In genomic region chr3:10713656-10714055, GRCh38 we compare ENCODE assay signal across 35 cellular contexts.
DNase-seq lines count a peak whose midpoint lies in the region; ATAC-seq and TF ChIP-seq lines count a peak whose summit lies in the region.
"Had no signal": no experiment of that assay in that cellular context is flagged by ENCODE, and none has a peak within 500 bp of the region (broad histone marks: within the 10 kb centered on the region; RNA-seq: fewer than 3 reads in every experiment).

No MANE protein-coding gene starts in this region.

- H4K8ac ChIP-seq in mesenchymal stem cell (ENCODE audit: low read length), result no peak overlapping the region

- H3K4me3 Mint-ChIP-seq in endodermal cell, result no peak overlapping the region
- no peak overlapping the region for H3K4me3 Mint-ChIP-seq in activated naive CD4-positive, alpha-beta T cell treated with anti-CD3 and anti-CD28 coated beads, Interleukin-2, amount 10 ng/mL, durations not matched to agents 7 days and 5 days
- H3K4me3 Mint-ChIP-seq: B cell; CD14-positive monocyte; CD4-positive, alpha-beta memory T cell; CD4-positive, alpha-beta T cell; CD4-positive, CD25-positive, alpha-beta regulatory T cell; CD8-positive, alpha-beta memory T cell; CD8-positive, alpha-beta T cell had no signal

- peaks cover 50% of the 10 kb centered on the region for H3K27me3 Mint-ChIP-seq in endodermal cell (ENCODE audit: insufficient read depth)
- peaks cover 47% of the 10 kb centered on the region for H3K27me3 Mint-ChIP-seq in activated naive CD4-positive, alpha-beta T cell treated with anti-CD3 and anti-CD28 coated beads, Interleukin-2, amount 10 ng/mL, durations not matched to agents 7 days and 5 days

- TF ChIP-seq POLR2A in sigmoid colon (IDR thresholded peaks at IDR 0.05), result no peak

- ATAC-seq in Right ventricle myocardium superior (ENCODE audit: poor library complexity), result no peak
- ATAC-seq: A549; CD8-positive, alpha-beta T cell had no signal

- H3K27ac Mint-ChIP-seq in endodermal cell, result no peak overlapping the region
- H3K27ac Mint-ChIP-seq in activated naive CD4-positive, alpha-beta T cell treated with anti-CD3 and anti-CD28 coated beads, Interleukin-2, amount 10 ng/mL, durations not matched to agents 7 days and 5 days, result no peak overlapping the region
- H3K27ac Mint-ChIP-seq: B cell; CD14-positive monocyte; CD4-positive, alpha-beta memory T cell; CD4-positive, alpha-beta T cell; CD4-positive, CD25-positive, alpha-beta regulatory T cell; CD8-positive, alpha-beta memory T cell; CD8-positive, alpha-beta T cell had no signal

- H3K23ac ChIP-seq in mesenchymal stem cell (ENCODE audit: low read length in 2 of 2), result no peak overlapping the region

- H2BK5ac ChIP-seq in mesenchymal stem cell (ENCODE audit: low read depth, low read length, poor library complexity, severe bottlenecking), result no peak overlapping the region

- H3K27me3 ChIP-seq in endodermal cell (ENCODE audit: control insufficient read depth, insufficient read depth, low read length, poor library complexity, severe bottlenecking), result peaks cover 39% of the 10 kb centered on the region
- peaks cover 0 to 24% (median 1%) of the 10 kb centered on the region in 3 donors for H3K27me3 ChIP-seq in sigmoid colon
- peaks cover 29 to 52% of the 10 kb centered on the region in 2 experiments for H3K27me3 ChIP-seq in mesenchymal stem cell (ENCODE audit: control insufficient read depth in 1 of 2, insufficient read depth in 1 of 2, low read length in 2 of 2)
- peaks cover 67% of the 10 kb centered on the region for H3K27me3 ChIP-seq in MM.1S (replicated peaks; ENCODE audit: insufficient read depth, low read length)
- H3K27me3 ChIP-seq: BE2C had no signal

- H3K79me1 ChIP-seq in mesenchymal stem cell (replicated peaks; ENCODE audit: low read length, poor library complexity, severe bottlenecking), result no peaks in the 10 kb centered on the region

- no peaks in the 10 kb centered on the region for H3K9me3 ChIP-seq in endodermal cell (ENCODE audit: control insufficient read depth, low read length)
- no peaks in the 10 kb centered on the region for H3K9me3 ChIP-seq in sigmoid colon
- H3K9me3 ChIP-seq in mesenchymal stem cell (ENCODE audit: control insufficient read depth, low read length), result peaks cover 15% of the 10 kb centered on the region
- H3K9me3 ChIP-seq in MM.1S (replicated peaks; ENCODE audit: insufficient read depth, low read length), result no peaks in the 10 kb centered on the region
- H3K9me3 ChIP-seq: BE2C, Caco-2 had no signal

- no peaks in the 10 kb centered on the region for H3F3A ChIP-seq in MM.1S (ENCODE audit: insufficient read depth, low read length)

- H3K4me1 ChIP-seq in endodermal cell (ENCODE audit: control insufficient read depth, insufficient read depth, low read length), result no peaks in the 10 kb centered on the region
- H3K4me1 ChIP-seq in sigmoid colon, result no peaks in the 10 kb centered on the region
- H3K4me1 ChIP-seq in mesenchymal stem cell (ENCODE audit: control insufficient read depth, insufficient read depth, low read depth, low read length), result no peaks in the 10 kb centered on the region
- H3K4me1 ChIP-seq in MM.1S (ENCODE audit: low read length), result no peaks in the 10 kb centered on the region
- H3K4me1 ChIP-seq: A549; BE2C; BLaER1; BLaER1 treated with 17β-estradiol and CSF1 and Interleukin-3, amounts not matched to agents 10 nM and 100 nM; Caco-2 had no signal

- no peaks in the 10 kb centered on the region for H3K9me2 ChIP-seq in MM.1S (replicated peaks; ENCODE audit: insufficient read depth, low read length)

- H4K91ac ChIP-seq in mesenchymal stem cell (ENCODE audit: low read length), result no peak overlapping the region

- no peak overlapping the region for H3K4ac ChIP-seq in mesenchymal stem cell (ENCODE audit: low read depth in 1 of 2, low read length in 2 of 2)

- whole genome bisulfite sequencing in endodermal cell (ENCODE audit: insufficient coverage in 1 of 2, insufficient read length in 1 of 2), 2 experiments, result 68 to 95% methylated on average over 3 to 6 of the region's 6 CpGs
- 54 to 63% methylated on average over 6 of the region's 6 CpGs for WGBS in sigmoid colon, 2 donors
- WGBS in mesenchymal stem cell, result 29% methylated on average over 4 of the region's 6 CpGs

- intact Hi-C loops in cardiac septum (cut with DNase I) (no loop called here), Right ventricle myocardium superior (cut with DNase I) (no loop called here), sigmoid colon (cut with DNase I) (no loop called here)

- CTCF ChIA-PET in activated naive CD4-positive, alpha-beta T cell treated with anti-CD3 and anti-CD28 coated beads, Interleukin-2, amount 10 ng/mL, durations not matched to agents 7 days and 5 days (lab: Charles Lee), result no interaction called here

- H2BK12ac ChIP-seq in mesenchymal stem cell (ENCODE audit: low read length in 2 of 2), result no peak overlapping the region

- DNase-seq in cardiac septum (ENCODE audit: low spot score) (peak; percentile 17), Right ventricle myocardium superior (no peak), coronary artery (ENCODE audit: low spot score) (peak; percentile 38), endodermal cell (peak; percentile 20), sigmoid colon (peak; percentile 46), mesenchymal stem cell (no peak), MM.1S (no peak)
- no peak for DNase-seq in activated naive CD4-positive, alpha-beta T cell treated with anti-CD3 and anti-CD28 coated beads, Interleukin-2, amount 10 ng/mL, durations not matched to agents 7 days and 5 days
- DNase-seq: 8988T; ACHN; AML-193; BE2C; C1 segment of cervical spinal cord; Caco-2; Calu3; CD4-positive, alpha-beta memory T cell; CD4-positive, alpha-beta T cell; CD4-positive, CD25-positive, alpha-beta regulatory T cell; CD8-positive, alpha-beta memory T cell; CD8-positive, alpha-beta T cell; COR-L47; DMS 273 treated with DMSO at 0.1 percent for 48 hours; DMS153; DMS53; DMS79; DMS79 treated with DMSO at 0.1 percent for 48 hours; DND-41; EL had no signal

- H3K79me2 ChIP-seq in MM.1S (ENCODE audit: low read length), result no peaks in the 10 kb centered on the region

- no peak overlapping the region for H3K4me2 ChIP-seq in mesenchymal stem cell (ENCODE audit: low read length, poor library complexity, severe bottlenecking)
- H3K4me2 ChIP-seq in MM.1S (ENCODE audit: low read depth, low read length), result no peak overlapping the region
- H3K4me2 ChIP-seq: A549; BLaER1; BLaER1 treated with 17β-estradiol and CSF1 and Interleukin-3, amounts not matched to agents 10 nM and 100 nM had no signal

- H3K36me3 ChIP-seq in endodermal cell (ENCODE audit: control insufficient read depth, insufficient read depth, low read length) (no peaks in the 10 kb centered on the region), sigmoid colon (no peaks in the 10 kb centered on the region), mesenchymal stem cell (ENCODE audit: control insufficient read depth in 1 of 2, insufficient read depth in 2 of 2, low read depth in 1 of 2, low read length in 2 of 2) (no peaks in the 10 kb centered on the region), MM.1S (replicated peaks; ENCODE audit: insufficient read depth, low read length) (no peaks in the 10 kb centered on the region)
- H3K36me3 ChIP-seq: BE2C, BLaER1 had no signal

- TF ChIP-seq EP300 in sigmoid colon (IDR thresholded peaks at IDR 0.05), result no peak

- H3K4me3 ChIP-seq in coronary artery, result no peak overlapping the region
- H3K4me3 ChIP-seq in endodermal cell (ENCODE audit: low read length), result no peak overlapping the region
- H3K4me3 ChIP-seq in sigmoid colon, result no peak overlapping the region
- H3K4me3 ChIP-seq in mesenchymal stem cell (ENCODE audit: insufficient read depth in 1 of 2, low read depth in 1 of 2, low read length in 2 of 2), result no peak overlapping the region
- no peak overlapping the region for H3K4me3 ChIP-seq in MM.1S (ENCODE audit: low read length)
- H3K4me3 ChIP-seq: A549; BLaER1; BLaER1 treated with 17β-estradiol and CSF1 and Interleukin-3, amounts not matched to agents 10 nM and 100 nM had no signal

- H2AFZ ChIP-seq in mesenchymal stem cell (ENCODE audit: low read depth, low read length), result no peak overlapping the region
- no peak overlapping the region for H2AFZ ChIP-seq in MM.1S (ENCODE audit: low read length)

- no peaks in the 10 kb centered on the region for H3K36me3 Mint-ChIP-seq in endodermal cell (ENCODE audit: low read depth)
- H3K36me3 Mint-ChIP-seq in activated naive CD4-positive, alpha-beta T cell treated with anti-CD3 and anti-CD28 coated beads, Interleukin-2, amount 10 ng/mL, durations not matched to agents 7 days and 5 days, result no peaks in the 10 kb centered on the region
- H3K36me3 Mint-ChIP-seq: CD14-positive monocyte; CD4-positive, alpha-beta memory T cell; CD4-positive, CD25-positive, alpha-beta regulatory T cell; CD8-positive, alpha-beta T cell had no signal

- TF ChIP-seq CTCF in coronary artery (IDR thresholded peaks at IDR 0.05) (no peak), endodermal cell (conservative IDR thresholded peaks at IDR 0.05) (no peak), sigmoid colon (IDR thresholded peaks at IDR 0.05) (no peak), MM.1S (IDR thresholded peaks at IDR 0.05; ENCODE audit: low read length) (no peak)

- H3K18ac ChIP-seq in mesenchymal stem cell (ENCODE audit: low read depth in 1 of 2, low read length in 2 of 2), result no peak overlapping the region

- H3K9ac ChIP-seq in endodermal cell (ENCODE audit: extremely low read depth, low read length, poor library complexity, severe bottlenecking), result no peak overlapping the region
- H3K9ac ChIP-seq in mesenchymal stem cell (ENCODE audit: low read length), result no peak overlapping the region
- no peak overlapping the region for H3K9ac ChIP-seq in MM.1S (ENCODE audit: low read length)
- H3K9ac ChIP-seq: BLaER1; BLaER1 treated with 17β-estradiol and CSF1 and Interleukin-3, amounts not matched to agents 10 nM and 100 nM had no signal

- H3K14ac ChIP-seq in mesenchymal stem cell (ENCODE audit: low read length in 2 of 2), result no peak overlapping the region

- H2BK120ac ChIP-seq in mesenchymal stem cell (ENCODE audit: low read depth, low read length), result no peak overlapping the region

- H3K27ac ChIP-seq in coronary artery (no peak overlapping the region), endodermal cell (ENCODE audit: low read depth, low read length) (no peak overlapping the region), sigmoid colon (no peak overlapping the region), mesenchymal stem cell (ENCODE audit: low read length, poor library complexity, severe bottlenecking) (no peak overlapping the region), MM.1S (ENCODE audit: low read length) (no peak overlapping the region)
- H3K27ac ChIP-seq: 22Rv1; A549; BLaER1; BLaER1 treated with 17β-estradiol and CSF1 and Interleukin-3, amounts not matched to agents 10 nM and 100 nM; C4-2B had no signal

- H3K9me3 Mint-ChIP-seq in endodermal cell, result peaks cover 7% of the 10 kb centered on the region
- H3K9me3 Mint-ChIP-seq in activated naive CD4-positive, alpha-beta T cell treated with anti-CD3 and anti-CD28 coated beads, Interleukin-2, amount 10 ng/mL, durations not matched to agents 7 days and 5 days, result no peaks in the 10 kb centered on the region
- H3K9me3 Mint-ChIP-seq: CD4-positive, alpha-beta T cell; CD8-positive, alpha-beta T cell had no signal

- H3K4me1 Mint-ChIP-seq in endodermal cell, result no peaks in the 10 kb centered on the region
- no peaks in the 10 kb centered on the region for H3K4me1 Mint-ChIP-seq in activated naive CD4-positive, alpha-beta T cell treated with anti-CD3 and anti-CD28 coated beads, Interleukin-2, amount 10 ng/mL, durations not matched to agents 7 days and 5 days
- H3K4me1 Mint-ChIP-seq: CD14-positive monocyte; CD4-positive, alpha-beta memory T cell; CD4-positive, CD25-positive, alpha-beta regulatory T cell; CD8-positive, alpha-beta memory T cell had no signal

- no peaks in the 10 kb centered on the region for H4K20me1 ChIP-seq in MM.1S (ENCODE audit: insufficient read depth, low read length)
- H4K20me1 ChIP-seq: BLaER1 had no signal

- no peak overlapping the region for H2BK15ac ChIP-seq in mesenchymal stem cell (ENCODE audit: low read depth, poor library complexity, severe bottlenecking)

- no peak overlapping the region for H2AK5ac ChIP-seq in mesenchymal stem cell (ENCODE audit: low read length, severe bottlenecking)

Comparison
In these comparisons a context has a peak if more than half of its experiments do, and no peak if none do; other contexts are left out.
1. DNase-seq: peak in cardiac septum (single experiment), coronary artery (single experiment), endodermal cell (single experiment) and sigmoid colon (single experiment); none in Right ventricle myocardium superior (single experiment), activated naive CD4-positive, alpha-beta T cell treated with anti-CD3 and anti-CD28 coated beads, Interleukin-2, amount 10 ng/mL, durations not matched to agents 7 days and 5 days (single experiment), mesenchymal stem cell (single experiment) and MM.1S (single experiment).